Comparison of ENCODE assay signal across 20 cellular contexts in the genomic region with DNA sequence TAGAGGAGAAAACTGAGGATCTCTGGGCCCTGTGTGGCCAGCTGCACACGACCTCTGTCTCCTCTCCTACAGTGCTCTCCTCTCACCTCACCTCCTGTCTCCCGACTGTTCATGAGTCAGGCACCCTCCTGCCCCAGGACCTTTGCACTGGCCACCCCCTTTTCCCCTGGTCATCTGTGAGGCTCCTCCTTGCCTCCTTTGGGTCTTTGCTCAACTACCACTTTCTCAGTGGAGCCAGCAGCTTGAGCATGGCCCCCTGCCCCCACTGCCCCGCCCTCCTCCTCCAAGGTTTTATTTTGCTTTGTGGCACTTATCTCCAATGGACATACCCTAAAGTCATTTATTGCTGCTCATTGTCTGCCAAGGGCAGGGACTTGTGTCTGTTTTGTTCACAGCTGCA.
"Had no signal": no experiment of that assay in that cellular context is flagged by ENCODE, and none has a peak within 500 bp of the region (broad histone marks: within the 10 kb centered on the region; RNA-seq: fewer than 3 reads in every experiment).

No MANE protein-coding gene starts in this region.

- FAIRE-seq: astrocyte had no signal

- DNase-seq: activated CD4-positive, alpha-beta memory T cell treated with anti-CD3 and anti-CD28 coated beads, Interleukin-2, amount 10 ng/mL, durations not matched to agents 7 days and 5 days; activated CD4-positive, alpha-beta T cell treated with anti-CD3 and anti-CD28 coated beads, Interleukin-2, amount 10 ng/mL, durations not matched to agents 7 days and 5 days; activated CD4-positive, CD25-positive, alpha-beta regulatory T cell; activated naive CD4-positive, alpha-beta T cell; activated T-cell treated with anti-CD3 and anti-CD28 coated beads for 4 hours; activated T-cell treated with anti-CD3 and anti-CD28 coated beads, Interleukin-2, amount 50 U/mL, for 72 hours; amygdala; Kasumi-1; KBM-7; NCI-H146; NCI-H187 treated with DMSO at 0.1 percent for 48 hours; NCI-H2081 treated with DMSO at 0.1 percent for 48 hours; NCI-H446; NCI-H524; PC-3; SIG-M5; T-helper 17 cell; T-helper 9 cell had no signal

- ATAC-seq: activated T-cell treated with anti-CD3 and anti-CD28 coated beads, Interleukin-2, amount 50 U/mL, for 72 hours; PC-3; T-helper 17 cell had no signal

- H3K27ac ChIP-seq: VCaP had no signal
